In the genomic region with DNA sequence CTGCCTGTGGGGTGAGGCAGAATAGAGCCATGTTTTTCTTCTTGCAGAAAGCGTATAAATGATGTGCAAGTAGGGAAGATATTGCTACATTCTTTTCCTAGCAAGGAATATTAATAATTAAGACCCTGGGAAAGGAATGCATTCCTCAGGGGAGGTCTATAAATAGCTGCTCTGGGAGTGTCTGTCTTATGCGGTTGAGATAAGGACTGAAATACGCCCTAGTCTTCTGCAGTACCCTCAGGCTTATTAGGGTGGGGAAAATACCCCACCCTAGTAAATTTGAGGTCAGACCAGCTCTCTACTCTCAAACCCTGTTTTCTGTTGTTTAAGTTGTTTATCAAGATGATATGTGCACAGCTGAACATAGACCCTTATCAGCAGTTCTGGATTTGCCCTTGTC, we compare ENCODE assay signal across 22 cellular contexts.
"Had no signal": no experiment of that assay in that cellular context is flagged by ENCODE, and none has a peak within 500 bp of the region (broad histone marks: within the 10 kb centered on the region; RNA-seq: fewer than 3 reads in every experiment).

No MANE protein-coding gene starts in this region.

- FAIRE-seq: kidney, urothelium cell line had no signal

- H3K36me3 ChIP-seq: gastroesophageal sphincter, heart left ventricle, neural progenitor cell, prostate gland, right atrium auricular region, thoracic aorta, tibial nerve, upper lobe of left lung had no signal

- H3K4me1 ChIP-seq: gastroesophageal sphincter, neural progenitor cell, prostate gland, right atrium auricular region, tibial nerve, upper lobe of left lung had no signal

- H3K9me3 ChIP-seq: prostate gland had no signal

- H3K9ac ChIP-seq: neural progenitor cell had no signal

- H3K4me2 ChIP-seq: hepatocyte, neural progenitor cell had no signal

- H3K4me3 ChIP-seq: gastroesophageal sphincter, heart left ventricle, hepatocyte, lung, mucosa of descending colon, neural progenitor cell, prostate gland, right atrium auricular region, thoracic aorta, tibial nerve, upper lobe of left lung had no signal

- H2AFZ ChIP-seq: hepatocyte, neural progenitor cell had no signal

- ATAC-seq: esophagus mucosa; gastroesophageal sphincter; heart left ventricle; left lobe of liver; mucosa of descending colon; naive thymus-derived CD4-positive, alpha-beta T cell; sciatic nerve; stimulated activated naive B cell treated with anti-CD40 and anti-IgM and Interleukin-4, amounts not matched to agents 10 μg/mL and 1 μg/mL and 100 μg/mL, for 72 hours had no signal

- H3K79me2 ChIP-seq: hepatocyte had no signal

- H3K27ac ChIP-seq: gastroesophageal sphincter, heart left ventricle, hepatocyte, neural progenitor cell, prostate gland, right atrium auricular region, thoracic aorta, tibial nerve, upper lobe of left lung had no signal

- H3K27me3 ChIP-seq: gastroesophageal sphincter, heart left ventricle, hepatocyte, neural progenitor cell, right atrium auricular region, tibial nerve, upper lobe of left lung had no signal

- DNase-seq: cortex of kidney; foreskin fibroblast; heart left ventricle; kidney; mucosa of descending colon; naive thymus-derived CD4-positive, alpha-beta T cell; nucleus accumbens; stimulated activated CD4-positive, alpha-beta T cell treated with anti-CD3 and anti-CD28 coated beads, Interleukin-2, amount 100 ng/mL, for 48 hours; stimulated activated naive B cell treated with anti-CD40 and anti-IgM and Interleukin-4, amounts not matched to agents 10 μg/mL and 1 μg/mL and 100 μg/mL, for 72 hours; upper lobe of left lung had no signal
